In genomic region chr19:39405261-39405912, GRCh38 we compare ENCODE assay signal across 9 cellular contexts. TPM values are rescaled to one million over a fixed set of nuclear protein-coding genes. Genes with fewer than 3 reads are reported as not detected.
DNase-seq lines count a peak whose midpoint lies in the region; TF ChIP-seq lines count a peak whose summit lies in the region.
"Had no signal": no experiment of that assay in that cellular context is flagged by ENCODE, and none has a peak within 500 bp of the region (broad histone marks: within the 10 kb centered on the region; RNA-seq: fewer than 3 reads in every experiment).

No MANE protein-coding gene starts in this region.

- intact Hi-C loops in CD14-positive monocyte (cut with micrococcal nuclease) = no loop called here

- H3K36me3 ChIP-seq in Loucy (ENCODE audit: insufficient read depth, low read length) (no peaks in the 10 kb centered on the region), neural progenitor cell (no peaks in the 10 kb centered on the region)

- DNase-seq in CD14-positive monocyte (ENCODE audit: low spot score) (no peak), chondrocyte (ENCODE audit: low spot score) (no peak), neural progenitor cell (ENCODE audit: low spot score) (no peak), NCI-H2196 (lab: John Stamatoyannopoulos, UW; ENCODE audit: unreplicated experiment) (no peak), medulla oblongata (ENCODE audit: extremely low spot score) (no peak), HUDEP-2 (lab: John Stamatoyannopoulos, UW; ENCODE audit: unreplicated experiment in 76 of 76) (no peak), NCI-H748 treated with DMSO at 0.1 percent for 48 hours (lab: John Stamatoyannopoulos, UW) (no peak)
- DNase-seq: NK-92 treated with Interleukin-12 subunit alpha and Interleukin-12 subunit beta, amount 100 ng/mL, for 24 hours had no signal

- H3K4me1 ChIP-seq in Loucy (ENCODE audit: insufficient read depth, low read length, poor library complexity, severe bottlenecking) (peaks cover 48% of the 10 kb centered on the region), neural progenitor cell (peaks cover 17% of the 10 kb centered on the region)

- H3K36me3 Mint-ChIP-seq in CD14-positive monocyte = peaks cover 28 to 40% of the 10 kb centered on the region in 2 donors
- peaks cover 12% of the 10 kb centered on the region for H3K36me3 Mint-ChIP-seq in chondrocyte (ENCODE audit: low read depth)
- no peaks in the 10 kb centered on the region for H3K36me3 Mint-ChIP-seq in neural progenitor cell

- H3F3A ChIP-seq in Loucy (ENCODE audit: low read depth) (peaks cover 3% of the 10 kb centered on the region), neural progenitor cell (ENCODE audit: low read depth) (peaks cover 70% of the 10 kb centered on the region)

- no peaks in the 10 kb centered on the region for H3K9me2 ChIP-seq in Loucy (replicated peaks; ENCODE audit: low read depth, low read length)

- no peak overlapping the region for H3K27ac ChIP-seq in neural progenitor cell

- H3K4me2 ChIP-seq in Loucy (ENCODE audit: low read depth, low read length, poor library complexity, severe bottlenecking) (peak overlapping the region; percentile 70), neural progenitor cell (no peak overlapping the region)

- peaks cover 41% of the 10 kb centered on the region for H3K4me1 Mint-ChIP-seq in CD14-positive monocyte
- H3K4me1 Mint-ChIP-seq in chondrocyte (ENCODE audit: low read depth) = peaks cover 64% of the 10 kb centered on the region
- H3K4me1 Mint-ChIP-seq in neural progenitor cell = peaks cover 43% of the 10 kb centered on the region

- TF ChIP-seq CTCF in CD14-positive monocyte (IDR thresholded peaks at IDR 0.05) (no peak), Loucy (conservative IDR thresholded peaks at IDR 0.05; ENCODE audit: low read length) (no peak), chondrocyte (IDR thresholded peaks at IDR 0.05) (no peak), neural progenitor cell (IDR thresholded peaks at IDR 0.05) (no peak)

- H3K27ac Mint-ChIP-seq in CD14-positive monocyte = peak overlapping the region; percentile 98 to 100 (median 100)
- peak overlapping the region; percentile 99 for H3K27ac Mint-ChIP-seq in chondrocyte (ENCODE audit: unreplicated experiment)
- no peak overlapping the region for H3K27ac Mint-ChIP-seq in neural progenitor cell

- H2AFZ ChIP-seq in Loucy (ENCODE audit: low read length) = no peak overlapping the region
- H2AFZ ChIP-seq in neural progenitor cell (replicated peaks) = no peak overlapping the region

- peaks cover 32% of the 10 kb centered on the region for H3K79me2 ChIP-seq in Loucy (ENCODE audit: insufficient read depth, low read length)
- H3K79me2 ChIP-seq in neural progenitor cell (ENCODE audit: low read depth) = no peaks in the 10 kb centered on the region

- H4K20me1 ChIP-seq in Loucy (ENCODE audit: insufficient read depth, low read length, poor library complexity, severe bottlenecking) = peaks cover 26% of the 10 kb centered on the region
- peaks cover 8% of the 10 kb centered on the region for H4K20me1 ChIP-seq in neural progenitor cell (ENCODE audit: low read depth)

- no peaks in the 10 kb centered on the region for H3K27me3 ChIP-seq in Loucy (ENCODE audit: insufficient read depth, low read length, poor library complexity, severe bottlenecking)
- peaks cover 31% of the 10 kb centered on the region for H3K27me3 ChIP-seq in neural progenitor cell

- H3K9me3 Mint-ChIP-seq in CD14-positive monocyte (peaks cover 4 to 22% (median 18%) of the 10 kb centered on the region in 7 donors), chondrocyte (ENCODE audit: low read depth) (no peaks in the 10 kb centered on the region), neural progenitor cell (no peaks in the 10 kb centered on the region)

- H3K4me3 Mint-ChIP-seq in CD14-positive monocyte = peak overlapping the region; percentile 92 to 100
- H3K4me3 Mint-ChIP-seq in chondrocyte (ENCODE audit: unreplicated experiment) = no peak overlapping the region
- peak overlapping the region; percentile 85 for H3K4me3 Mint-ChIP-seq in neural progenitor cell

- H3K4me3 ChIP-seq in Loucy (ENCODE audit: low read length, poor library complexity, severe bottlenecking) (no peak overlapping the region), neural progenitor cell (no peak overlapping the region)

- peaks cover 0 to 21% (median 9%) of the 10 kb centered on the region in 3 donors for H3K27me3 Mint-ChIP-seq in CD14-positive monocyte (ENCODE audit: low read depth in 3 of 3)
- H3K27me3 Mint-ChIP-seq in chondrocyte (ENCODE audit: low read depth) = no peaks in the 10 kb centered on the region
- peaks cover 20% of the 10 kb centered on the region for H3K27me3 Mint-ChIP-seq in neural progenitor cell (ENCODE audit: insufficient read depth, low read depth)

- H3K9me3 ChIP-seq in Loucy (ENCODE audit: insufficient read depth, low read depth, low read length) (no peaks in the 10 kb centered on the region), neural progenitor cell (ENCODE audit: low read depth) (no peaks in the 10 kb centered on the region)

- H3K9ac ChIP-seq in Loucy (ENCODE audit: low read depth, low read length, poor library complexity, severe bottlenecking) = peak overlapping the region; percentile 94
- no peak overlapping the region for H3K9ac ChIP-seq in neural progenitor cell

RNA-seq across cellular contexts. Expression of gene ZFP36, which starts 1.3 kb away (rescaled TPM):
- 100 to 1,000 TPM; 473 to 632 TPM for polyA plus RNA-seq in CD14-positive monocyte
- total RNA-seq in chondrocyte (30.2 to 55.7 TPM (median 46.3 TPM) in 3 replicates), neural progenitor cell (ENCODE audit: low replicate concordance) (1.2 TPM in 1 of 2 replicates, not detected in the other)

RNA-seq across cellular contexts. Expression of gene PLEKHG2, which starts 7.1 kb away (rescaled TPM):
- polyA plus RNA-seq in CD14-positive monocyte = 1 to 10 TPM in 1 of 2 donors, under 1 TPM in 1; 0.73 to 1.2 TPM
- 108 to 154 TPM (median 150 TPM) in 3 replicates for total RNA-seq in chondrocyte
- 10.7 and 46.9 TPM in 2 replicates for total RNA-seq in neural progenitor cell (ENCODE audit: low replicate concordance)

RNA-seq across cellular contexts. Expression of gene MED29, which starts 14.2 kb away (rescaled TPM):
- 10 to 100 TPM; 37.0 to 38.2 TPM for polyA plus RNA-seq in CD14-positive monocyte
- 27.0 to 31.1 TPM (median 28.7 TPM) in 3 replicates for total RNA-seq in chondrocyte
- 27.0 and 28.2 TPM in 2 replicates for total RNA-seq in neural progenitor cell (ENCODE audit: low replicate concordance)

RNA-seq across cellular contexts. Expression of gene PAF1, which starts 14.5 kb away (rescaled TPM):
- polyA plus RNA-seq in CD14-positive monocyte = 10 to 100 TPM; 22.7 to 25.2 TPM
- total RNA-seq in chondrocyte (32.2 to 39.7 TPM (median 32.5 TPM) in 3 replicates), neural progenitor cell (ENCODE audit: low replicate concordance) (15.6 and 29.1 TPM in 2 replicates)

RNA-seq across cellular contexts. Expression of gene RPS16, which starts 30.4 kb away (rescaled TPM):
- 1,000 to 10,000 TPM in 1 of 2 donors, 100 to 1,000 TPM in 1; 689 to 1,038 TPM for polyA plus RNA-seq in CD14-positive monocyte
- total RNA-seq in chondrocyte (1,022 to 1,375 TPM (median 1,065 TPM) in 3 replicates), neural progenitor cell (ENCODE audit: low replicate concordance) (94.8 and 268 TPM in 2 replicates)

Comparison
In these comparisons a context has a peak if more than half of its experiments do, and no peak if none do; other contexts are left out.
1. RNA of gene ZFP36, which starts 1.3 kb away (total RNA-seq): 30.2 to 55.7 TPM in chondrocyte; 1.2 TPM in neural progenitor cell; every median in the first group is over 10 times any median in the second.